Comparison of ENCODE assay signal across 21 cellular contexts in genomic region chr7:154451480-154452457, GRCh38.
DNase-seq lines count a peak whose midpoint lies in the region; ATAC-seq lines count a peak whose summit lies in the region.
"Had no signal": no experiment of that assay in that cellular context is flagged by ENCODE, and none has a peak within 500 bp of the region (broad histone marks: within the 10 kb centered on the region; RNA-seq: fewer than 3 reads in every experiment).

No MANE protein-coding gene starts in this region.

- H3K27ac ChIP-seq in caudate nucleus (ENCODE audit: low read depth, low read length) (peak overlapping the region; percentile 11), substantia nigra (ENCODE audit: low read depth, low read length, poor library complexity, severe bottlenecking) (peak overlapping the region; percentile 72)
- H3K27ac ChIP-seq: gastroesophageal sphincter, RWPE1, spleen, thoracic aorta, vagina had no signal

- peak; percentile 14 for DNase-seq in NCI-H1092 (lab: John Stamatoyannopoulos, UW)
- peak in 11 of 61 donors; percentile 16 to 38 (median 31) for DNase-seq in caudate nucleus (lab: John Stamatoyannopoulos, UW)
- peak; percentile 57 for DNase-seq in left kidney (ENCODE audit: low read depth, low spot score)
- DNase-seq in substantia nigra (lab: John Stamatoyannopoulos, UW) = peak in 33 of 49 donors; percentile 18 to 76 (median 53)
- DNase-seq in stimulated activated CD4-positive, alpha-beta T cell treated with anti-CD3 and anti-CD28 coated beads, Interleukin-2, amount 100 ng/mL, for 48 hours = no peak
- DNase-seq in DMS79 (lab: John Stamatoyannopoulos, UW) = no peak
- DNase-seq: activated CD4-positive, alpha-beta memory T cell treated with anti-CD3 and anti-CD28 coated beads, Interleukin-2, amount 10 ng/mL, durations not matched to agents 7 days and 5 days; activated naive CD8-positive, alpha-beta T cell treated with anti-CD3 and anti-CD28 coated beads for 36 hours; kidney glomerular epithelial cell; NCI-H1436; NCI-H2171 treated with DMSO at 0.1 percent for 48 hours; NCI-H524 treated with DMSO at 0.1 percent for 48 hours; spleen; stimulated activated CD4-positive, alpha-beta T cell treated with anti-CD3 and anti-CD28 coated beads, Interleukin-4, amount 100 ng/mL, for 24 hours; stimulated activated naive B cell treated with anti-CD40 and anti-IgM and Interleukin-4, amounts not matched to agents 10 μg/mL and 1 μg/mL and 100 μg/mL, for 72 hours had no signal

- no peak for ATAC-seq in GM19035 (IDR thresholded peaks at IDR 0.05; ENCODE audit: unreplicated experiment)
- ATAC-seq: activated CD4-positive, CD25-positive, alpha-beta regulatory T cell treated with anti-CD3 and anti-CD28 coated beads, Interleukin-2, amount 50 U/mL, for 24 hours; gastroesophageal sphincter; stimulated activated naive B cell treated with anti-CD40 and anti-IgM and Interleukin-4, amounts not matched to agents 10 μg/mL and 1 μg/mL and 100 μg/mL, for 72 hours had no signal

Comparison
In these comparisons a context has a peak if more than half of its experiments do, and no peak if none do; other contexts are left out.
1. DNase-seq: peak in NCI-H1092 (single experiment), left kidney (single experiment) and substantia nigra (33 of 49); none in stimulated activated CD4-positive, alpha-beta T cell treated with anti-CD3 and anti-CD28 coated beads, Interleukin-2, amount 100 ng/mL, for 48 hours (0 of 2) and DMS79 (single experiment).